15 cellular contexts compared by ENCODE assay signal in the genomic region with DNA sequence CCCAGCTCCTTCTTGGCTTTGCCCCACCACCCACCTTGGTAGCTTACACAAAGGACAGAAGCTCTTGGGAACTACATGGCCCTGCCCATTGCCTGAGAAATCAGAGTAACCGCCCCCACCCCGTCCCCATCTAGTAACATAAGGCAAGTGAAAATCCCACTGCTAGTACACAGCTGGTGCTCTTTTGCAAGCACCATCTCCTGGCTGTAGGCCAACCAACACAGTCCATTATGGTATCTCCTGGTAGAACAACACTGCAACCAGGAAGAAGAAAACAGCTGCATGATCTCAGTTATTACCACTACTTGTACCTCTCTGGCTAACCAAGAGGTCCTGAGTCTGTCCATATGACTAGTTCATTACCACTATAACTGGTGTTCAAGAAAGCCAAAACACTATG.
"Had no signal": no experiment of that assay in that cellular context is flagged by ENCODE, and none has a peak within 500 bp of the region (broad histone marks: within the 10 kb centered on the region; RNA-seq: fewer than 3 reads in every experiment).

No MANE protein-coding gene starts in this region.

- H3K4me3 ChIP-seq: cardiac muscle cell, esophagus muscularis mucosa, ovary, suprapubic skin, upper lobe of left lung had no signal

- H3K27me3 Mint-ChIP-seq: activated CD4-positive, alpha-beta T cell treated with anti-CD3 and anti-CD28 coated beads, Interleukin-2, amount 10 ng/mL, durations not matched to agents 7 days and 5 days had no signal

- DNase-seq: activated CD4-positive, alpha-beta T cell treated with anti-CD3 and anti-CD28 coated beads, Interleukin-2, amount 10 ng/mL, durations not matched to agents 7 days and 5 days; activated CD8-positive, alpha-beta memory T cell treated with anti-CD3 and anti-CD28 coated beads, Interleukin-2, amount 50 U/mL, for 48 hours; activated gamma-delta T cell; activated T-cell treated with anti-CD3 and anti-CD28 coated beads, Interleukin-2, amount 50 U/mL, for 72 hours; hippocampal formation; mammary epithelial cell; ovary; stimulated activated naive CD8-positive, alpha-beta T cell treated with anti-CD3 and anti-CD28 coated beads, Interleukin-15, Interleukin-2, amounts not matched to agents 100 U/mL and 50 U/mL, for 24 hours; upper lobe of left lung had no signal

- H3K4me3 Mint-ChIP-seq: activated CD4-positive, alpha-beta T cell treated with anti-CD3 and anti-CD28 coated beads, Interleukin-2, amount 10 ng/mL, durations not matched to agents 7 days and 5 days; activated T-cell treated with anti-CD3 and anti-CD28 coated beads, Interleukin-2, amount 50 U/mL, for 72 hours had no signal

- H3K4me1 ChIP-seq: esophagus muscularis mucosa, suprapubic skin, upper lobe of left lung had no signal

- H3K4me1 Mint-ChIP-seq: activated CD4-positive, alpha-beta T cell treated with anti-CD3 and anti-CD28 coated beads, Interleukin-2, amount 10 ng/mL, durations not matched to agents 7 days and 5 days had no signal

- H3K9me3 ChIP-seq: esophagus muscularis mucosa, suprapubic skin, upper lobe of left lung had no signal

- H3K36me3 ChIP-seq: cardiac muscle cell, esophagus muscularis mucosa, ovary, suprapubic skin, upper lobe of left lung had no signal

- H3K27ac Mint-ChIP-seq: activated CD4-positive, alpha-beta T cell treated with anti-CD3 and anti-CD28 coated beads, Interleukin-2, amount 10 ng/mL, durations not matched to agents 7 days and 5 days; activated naive CD4-positive, alpha-beta T cell treated with anti-CD3 and anti-CD28 coated beads, Interleukin-2, amount 50 U/mL, for 72 hours; activated T-cell treated with anti-CD3 and anti-CD28 coated beads, Interleukin-2, amount 50 U/mL, for 72 hours had no signal

- H3K27ac ChIP-seq: cardiac muscle cell, esophagus muscularis mucosa, ovary, suprapubic skin, upper lobe of left lung had no signal

- ATAC-seq: activated naive CD4-positive, alpha-beta T cell treated with anti-CD3 and anti-CD28 coated beads, Interleukin-2, amount 50 U/mL, for 72 hours; activated T-cell treated with anti-CD3 and anti-CD28 coated beads, Interleukin-2, amount 50 U/mL, for 72 hours; left lobe of liver; sciatic nerve; stimulated activated naive CD8-positive, alpha-beta T cell treated with anti-CD3 and anti-CD28 coated beads, Interleukin-15, Interleukin-2, amounts not matched to agents 100 U/mL and 50 U/mL, for 24 hours had no signal

- H3K27me3 ChIP-seq: cardiac muscle cell, esophagus muscularis mucosa, ovary, suprapubic skin, upper lobe of left lung had no signal

- H3K36me3 Mint-ChIP-seq: activated naive CD4-positive, alpha-beta T cell treated with anti-CD3 and anti-CD28 coated beads, Interleukin-2, amount 50 U/mL, for 72 hours had no signal
